In genomic region chr11:62380821-62381243, GRCh38 we compare ENCODE assay signal across 8 cellular contexts. TPM values are rescaled to one million over a fixed set of nuclear protein-coding genes. Genes with fewer than 3 reads are reported as not detected.
DNase-seq lines count a peak whose midpoint lies in the region; ATAC-seq, FAIRE-seq and TF ChIP-seq lines count a peak whose summit lies in the region.
"Not testable (repeated sequence)": the region's sequence is repeated elsewhere in the genome, so short reads cannot be mapped to it uniquely, and the experiment has no call there.

No MANE protein-coding gene starts in this region.

- ATAC-seq in activated CD8-positive, alpha-beta T cell treated with anti-CD3 and anti-CD28 coated beads, Interleukin-2, amount 10 ng/mL, durations not matched to agents 7 days and 5 days: peak; percentile 91
- peak; percentile 92 for ATAC-seq in sciatic nerve

- not testable (repeated sequence) for H3K4me3 Mint-ChIP-seq in activated CD8-positive, alpha-beta T cell treated with anti-CD3 and anti-CD28 coated beads, Interleukin-2, amount 10 ng/mL, durations not matched to agents 7 days and 5 days

- peaks cover 18% of the 10 kb centered on the region for H3K27me3 Mint-ChIP-seq in activated CD8-positive, alpha-beta T cell treated with anti-CD3 and anti-CD28 coated beads, Interleukin-2, amount 10 ng/mL, durations not matched to agents 7 days and 5 days (ENCODE audit: low read depth)

- H3K9me3 Mint-ChIP-seq in activated CD8-positive, alpha-beta T cell treated with anti-CD3 and anti-CD28 coated beads, Interleukin-2, amount 10 ng/mL, durations not matched to agents 7 days and 5 days (ENCODE audit: insufficient read depth): not testable (repeated sequence)

- H3K36me3 Mint-ChIP-seq in activated CD8-positive, alpha-beta T cell treated with anti-CD3 and anti-CD28 coated beads, Interleukin-2, amount 10 ng/mL, durations not matched to agents 7 days and 5 days (ENCODE audit: low read depth): not testable (repeated sequence)

- CTCF ChIA-PET in activated CD8-positive, alpha-beta T cell treated with anti-CD3 and anti-CD28 coated beads, Interleukin-2, amount 10 ng/mL, durations not matched to agents 7 days and 5 days (lab: Charles Lee): interaction anchor here (0.8 to 1.6 kb wide), 5 partner anchors 13 to 211 kb away, joined by 4 to 18 read pairs (median 5); partner anchors contain the start of gene TUT1

- not testable (repeated sequence) for H3K27ac Mint-ChIP-seq in activated CD8-positive, alpha-beta T cell treated with anti-CD3 and anti-CD28 coated beads, Interleukin-2, amount 10 ng/mL, durations not matched to agents 7 days and 5 days

- FAIRE-seq in GM12892 (lab: Jason Lieb, UNC): peak; percentile 64

- peak; percentile 65 for TF ChIP-seq CTCF in AG09319 (IDR thresholded peaks at IDR 0.05; ENCODE audit: low read depth, low read length)

- DNase-seq in AG09319 (ENCODE audit: extremely low read depth, low read depth); GM12892 (ENCODE audit: insufficient read length): not testable (repeated sequence)
- DNase-seq in NCI-H128 (lab: John Stamatoyannopoulos, UW; ENCODE audit: unreplicated experiment) (peak; percentile 56), dermis blood vessel endothelial cell (peak; percentile 81), islet precursor cell (peak; percentile 70), sciatic nerve (ENCODE audit: low spot score) (peak; percentile 62)
- DNase-seq in activated CD8-positive, alpha-beta T cell treated with anti-CD3 and anti-CD28 coated beads, Interleukin-2, amount 10 ng/mL, durations not matched to agents 7 days and 5 days: peak; percentile 62

- H3K4me1 Mint-ChIP-seq in activated CD8-positive, alpha-beta T cell treated with anti-CD3 and anti-CD28 coated beads, Interleukin-2, amount 10 ng/mL, durations not matched to agents 7 days and 5 days (ENCODE audit: low read depth): peaks cover 17% of the 10 kb centered on the region

- POLR2A ChIA-PET in activated CD8-positive, alpha-beta T cell treated with anti-CD3 and anti-CD28 coated beads, Interleukin-2, amount 10 ng/mL, durations not matched to agents 7 days and 5 days (lab: Charles Lee): not testable (repeated sequence)

- not testable (repeated sequence) for TF ChIP-seq POLR2A in GM12892 (IDR thresholded peaks at IDR 0.05; ENCODE audit: low read depth, low read length)

- intact Hi-C loops in sciatic nerve (cut with DNase I): not testable (repeated sequence)

TF ChIP-seq in PFSK-1, 5 proteins besides CTCF, POLR2A, EP300 and RAD21:
- TF ChIP-seq TAF1 (IDR thresholded peaks at IDR 0.05; ENCODE audit: borderline replicate concordance, insufficient read depth, low read length): peak; percentile 22; the same call in 1 of the 2 replicates

RNA-seq across cellular contexts. Expression of gene SCGB1A1, which starts 38.0 kb away (rescaled TPM):
- polyA plus RNA-seq in GM12892 (2012; ENCODE audit: missing spikeins): not detected
- polyA plus RNA-seq in PFSK-1 (2012; ENCODE audit: insufficient read length, low read depth): not detected
- total RNA-seq in activated CD8-positive, alpha-beta T cell treated with anti-CD3 and anti-CD28 coated beads, Interleukin-2, amount 10 ng/mL, durations not matched to agents 7 days and 5 days: not detected
- total RNA-seq in dermis blood vessel endothelial cell (not detected in 2 replicates), sciatic nerve (3.5 TPM)

RNA-seq across cellular contexts. Expression of gene ASRGL1, which starts 43.6 kb away (rescaled TPM):
- 1.5 TPM for polyA plus RNA-seq in GM12892 (2012; ENCODE audit: missing spikeins)
- polyA plus RNA-seq in PFSK-1 (2012; ENCODE audit: insufficient read length, low read depth): 1.5 TPM
- total RNA-seq in activated CD8-positive, alpha-beta T cell treated with anti-CD3 and anti-CD28 coated beads, Interleukin-2, amount 10 ng/mL, durations not matched to agents 7 days and 5 days: 10 to 100 TPM; 11.5 to 12.4 TPM
- total RNA-seq in dermis blood vessel endothelial cell (27.4 and 40.3 TPM in 2 replicates), sciatic nerve (17.0 TPM)
